Comparison of ENCODE assay signal across 21 cellular contexts in genomic region chr20:53880108-53880641, GRCh38.
A peak's percentile ranks its signal among the peaks of the same experiment; 100 is the strongest.
DNase-seq lines count a peak whose midpoint lies in the region; ATAC-seq, FAIRE-seq and TF ChIP-seq lines count a peak whose summit lies in the region.
"Had no signal": no experiment of that assay in that cellular context is flagged by ENCODE, and none has a peak within 500 bp of the region (broad histone marks: within the 10 kb centered on the region; RNA-seq: fewer than 3 reads in every experiment).

No MANE protein-coding gene starts in this region.

- POLR2A ChIA-PET in activated CD8-positive, alpha-beta T cell treated with anti-CD3 and anti-CD28 coated beads, Interleukin-2, amount 10 ng/mL, durations not matched to agents 7 days and 5 days (lab: Charles Lee), result no interaction called here
- POLR2A ChIA-PET in activated CD8-positive, alpha-beta T cell treated with anti-CD3 and anti-CD28 coated beads for 36 hours (lab: Charles Lee), result interaction anchor here (1.6 to 3.0 kb wide), 2 partner anchors 12 to 36 kb away, joined by 5 to 11 read pairs; no protein-coding TSS in a partner anchor
- POLR2A ChIA-PET in K562 (lab: Yijun Ruan, JAX), result interaction anchor here (0.6 to 1.2 kb wide), 3 partner anchors 12 to 291 kb away, joined by 3 to 8 read pairs (median 3); no protein-coding TSS in a partner anchor

- no peaks in the 10 kb centered on the region for H3K36me3 ChIP-seq in K562 (ENCODE audit: control insufficient read depth, insufficient read depth, low read length)
- no peaks in the 10 kb centered on the region for H3K36me3 ChIP-seq in osteoblast (ENCODE audit: insufficient read depth, low read length)
- H3K36me3 ChIP-seq: MG63 had no signal

- peaks cover 17% of the 10 kb centered on the region for H3K36me3 Mint-ChIP-seq in activated CD8-positive, alpha-beta T cell treated with anti-CD3 and anti-CD28 coated beads, Interleukin-2, amount 10 ng/mL, durations not matched to agents 7 days and 5 days (ENCODE audit: low read depth)
- peaks cover 6% of the 10 kb centered on the region for H3K36me3 Mint-ChIP-seq in activated CD8-positive, alpha-beta T cell treated with anti-CD3 and anti-CD28 coated beads for 36 hours (ENCODE audit: low read depth)

- peaks cover 71% of the 10 kb centered on the region for H3K4me1 Mint-ChIP-seq in activated CD8-positive, alpha-beta T cell treated with anti-CD3 and anti-CD28 coated beads, Interleukin-2, amount 10 ng/mL, durations not matched to agents 7 days and 5 days (ENCODE audit: low read depth)
- H3K4me1 Mint-ChIP-seq in activated CD8-positive, alpha-beta T cell treated with anti-CD3 and anti-CD28 coated beads for 36 hours (ENCODE audit: low read depth), result peaks cover 64% of the 10 kb centered on the region

- CTCF ChIA-PET in activated CD8-positive, alpha-beta T cell treated with anti-CD3 and anti-CD28 coated beads, Interleukin-2, amount 10 ng/mL, durations not matched to agents 7 days and 5 days (lab: Charles Lee), result interaction anchor here (0.8 to 3.2 kb wide), 8 partner anchors 10 to 129 kb away, joined by 3 to 31 read pairs (median 4); no protein-coding TSS in a partner anchor
- CTCF ChIA-PET in activated CD8-positive, alpha-beta T cell treated with anti-CD3 and anti-CD28 coated beads for 36 hours (lab: Charles Lee), result interaction anchor here (0.9 to 1.7 kb wide), 7 partner anchors 8 to 60 kb away, joined by 3 to 6 read pairs (median 3); no protein-coding TSS in a partner anchor
- CTCF ChIA-PET in K562 (lab: Yijun Ruan, JAX; ENCODE audit: low intra/inter-chr PET ratio), result no interaction called here

- H3K9ac ChIP-seq in K562 (ENCODE audit: insufficient read depth in 1 of 2, low read depth in 2 of 2, low read length in 2 of 2), result no peak overlapping the region
- H3K9ac ChIP-seq: KMS-11 had no signal

- no TSS peak for BruUV-seq in K562 (replicated peaks; lab: Mats Ljungman, UMichigan)

- WGBS in K562 (ENCODE audit: insufficient coverage, low coverage, missing lambda C conversion rate), result 56% methylated on average over 9 of the region's 9 CpGs

- H3K79me2 ChIP-seq in K562 (ENCODE audit: control insufficient read depth, insufficient read depth, low read length) (no peaks in the 10 kb centered on the region), osteoblast (ENCODE audit: insufficient read depth, low read length) (no peaks in the 10 kb centered on the region)

- H3K4me3 ChIP-seq in K562 (no peak overlapping the region), osteoblast (ENCODE audit: insufficient read depth, low read length) (no peak overlapping the region)
- H3K4me3 ChIP-seq: MG63 had no signal

- H2AFZ ChIP-seq in K562 (ENCODE audit: low read depth, low read length), result peak overlapping the region; percentile 54
- H2AFZ ChIP-seq in osteoblast (ENCODE audit: low read length), result peak overlapping the region; percentile 69

- intact Hi-C loops in activated CD8-positive, alpha-beta T cell treated with anti-CD3 and anti-CD28 coated beads for 36 hours (cut with micrococcal nuclease), result no loop called here
- intact Hi-C loops in K562 (cut with micrococcal nuclease), result no loop called here

- no peak for ATAC-seq in activated CD8-positive, alpha-beta T cell treated with anti-CD3 and anti-CD28 coated beads, Interleukin-2, amount 10 ng/mL, durations not matched to agents 7 days and 5 days
- no peak for ATAC-seq in activated CD8-positive, alpha-beta T cell treated with anti-CD3 and anti-CD28 coated beads for 36 hours
- ATAC-seq in K562 (no peak), HG03565 (IDR thresholded peaks at IDR 0.05; ENCODE audit: unreplicated experiment) (no peak)

- no peak overlapping the region for H3K27ac ChIP-seq in K562 (ENCODE audit: extremely low read depth, low read depth, low read length)
- H3K27ac ChIP-seq in osteoblast (ENCODE audit: low read depth, low read length), result no peak overlapping the region
- H3K27ac ChIP-seq: C4-2B, KMS-11 had no signal

- no peaks in the 10 kb centered on the region; a peak in 2 of 5 replicates for H3K4me1 ChIP-seq in K562 (replicated peaks in 1 of 2; ENCODE audit: control insufficient read depth in 2 of 2, insufficient read depth in 2 of 2, low read length in 2 of 2)
- peaks cover 7% of the 10 kb centered on the region for H3K4me1 ChIP-seq in osteoblast (ENCODE audit: insufficient read depth, low read length)

- no peak for TF ChIP-seq EP300 in K562 (IDR thresholded peaks at IDR 0.05; ENCODE audit: low read length)

- H3K9me3 ChIP-seq in K562 (replicated peaks; ENCODE audit: control insufficient read depth, insufficient read depth, low read depth, low read length), result no peaks in the 10 kb centered on the region
- no peaks in the 10 kb centered on the region for H3K9me3 ChIP-seq in osteoblast (ENCODE audit: low read depth, low read length)
- H3K9me3 ChIP-seq: MG63 had no signal

- H3K4me3 Mint-ChIP-seq in activated CD8-positive, alpha-beta T cell treated with anti-CD3 and anti-CD28 coated beads, Interleukin-2, amount 10 ng/mL, durations not matched to agents 7 days and 5 days, result no peak overlapping the region
- no peak overlapping the region for H3K4me3 Mint-ChIP-seq in activated CD8-positive, alpha-beta T cell treated with anti-CD3 and anti-CD28 coated beads for 36 hours

- H3K9me3 Mint-ChIP-seq in activated CD8-positive, alpha-beta T cell treated with anti-CD3 and anti-CD28 coated beads, Interleukin-2, amount 10 ng/mL, durations not matched to agents 7 days and 5 days (ENCODE audit: insufficient read depth), result peaks cover 6% of the 10 kb centered on the region
- peaks cover 7% of the 10 kb centered on the region for H3K9me3 Mint-ChIP-seq in activated CD8-positive, alpha-beta T cell treated with anti-CD3 and anti-CD28 coated beads for 36 hours

- no peak for TF ChIP-seq CTCF in activated CD8-positive, alpha-beta T cell treated with anti-CD3 and anti-CD28 coated beads for 36 hours (IDR thresholded peaks at IDR 0.05)
- TF ChIP-seq CTCF in K562 (IDR thresholded peaks at IDR 0.05 in 2 of 3, conservative IDR thresholded peaks at IDR 0.05 in 1 of 3; ENCODE audit: insufficient read depth in 2 of 3, low read depth in 1 of 3, low read length in 3 of 3), result no peak
- TF ChIP-seq CTCF in osteoblast (IDR thresholded peaks at IDR 0.05; ENCODE audit: extremely low read depth, low read depth, low read length), result no peak

- in situ Hi-C loops in K562 (cut with MboI), result no loop called here

- H3K27me3 ChIP-seq in K562 (ENCODE audit: control insufficient read depth in 2 of 2, insufficient read depth in 2 of 2, low read length in 2 of 2) (no peaks in the 10 kb centered on the region), osteoblast (ENCODE audit: insufficient read depth, low read length) (no peaks in the 10 kb centered on the region)
- H3K27me3 ChIP-seq: MG63 had no signal

- no peak for TF ChIP-seq POLR2A in K562 (conservative IDR thresholded peaks at IDR 0.05)

- no peak for TF ChIP-seq RAD21 in K562 (CRISPR knock-in tag; conservative IDR thresholded peaks at IDR 0.05 in 1 of 2, IDR thresholded peaks at IDR 0.05 in 1 of 2)

- no peak for FAIRE-seq in K562 (lab: Jason Lieb, UNC)
- FAIRE-seq: RCC 7860 had no signal

- peak overlapping the region; percentile 44 for H3K27ac Mint-ChIP-seq in activated CD8-positive, alpha-beta T cell treated with anti-CD3 and anti-CD28 coated beads, Interleukin-2, amount 10 ng/mL, durations not matched to agents 7 days and 5 days
- H3K27ac Mint-ChIP-seq in activated CD8-positive, alpha-beta T cell treated with anti-CD3 and anti-CD28 coated beads for 36 hours, result no peak overlapping the region

- DNase-seq in activated CD8-positive, alpha-beta T cell treated with anti-CD3 and anti-CD28 coated beads, Interleukin-2, amount 10 ng/mL, durations not matched to agents 7 days and 5 days, result no peak
- DNase-seq in activated CD8-positive, alpha-beta T cell treated with anti-CD3 and anti-CD28 coated beads for 36 hours, result no peak
- DNase-seq in MV-4-11 (lab: John Stamatoyannopoulos, UW), result peak; percentile 66
- no peak for DNase-seq in K562 (ENCODE audit: extremely low read depth in 1 of 4, low spot score in 3 of 4)
- no peak for DNase-seq in osteoblast (ENCODE audit: insufficient read length, low spot score, missing footprints)
- DNase-seq in SHP77 (lab: John Stamatoyannopoulos, UW), result no peak
- no peak for DNase-seq in pons (ENCODE audit: low spot score)
- DNase-seq: 8988T, COR-L47, DMS153, MG63, NCI-H1105, NCI-H187, NCI-H2171, NCI-H446 treated with DMSO at 0.1 percent for 48 hours, NCI-H748 treated with DMSO at 0.1 percent for 48 hours, SHP77 treated with DMSO at 0.1 percent for 48 hours had no signal

- H4K20me1 ChIP-seq in K562 (replicated peaks; ENCODE audit: control insufficient read depth, insufficient read depth, low read length) (no peaks in the 10 kb centered on the region), osteoblast (ENCODE audit: insufficient read depth, low read length) (no peaks in the 10 kb centered on the region)

- H3K9me1 ChIP-seq in K562 (ENCODE audit: control insufficient read depth, insufficient read depth, low read length), result no peaks in the 10 kb centered on the region

- no peaks in the 10 kb centered on the region for H3K27me3 Mint-ChIP-seq in activated CD8-positive, alpha-beta T cell treated with anti-CD3 and anti-CD28 coated beads, Interleukin-2, amount 10 ng/mL, durations not matched to agents 7 days and 5 days (ENCODE audit: low read depth)
- H3K27me3 Mint-ChIP-seq in activated CD8-positive, alpha-beta T cell treated with anti-CD3 and anti-CD28 coated beads for 36 hours, result no peaks in the 10 kb centered on the region

- H3K4me2 ChIP-seq in K562 (ENCODE audit: insufficient read depth, low read length), result no peak overlapping the region
- H3K4me2 ChIP-seq in osteoblast (ENCODE audit: insufficient read depth, low read length), result no peak overlapping the region
- H3K4me2 ChIP-seq: KMS-11 had no signal

TF ChIP-seq in K562, 482 proteins besides CTCF, POLR2A, EP300 and RAD21 (continues in another document):
- TF ChIP-seq ZSCAN32 (CRISPR knock-in tag; IDR thresholded peaks at IDR 0.05) (no peak), HDGF (IDR thresholded peaks at IDR 0.05) (no peak), PTTG1 (tag; IDR thresholded peaks at IDR 0.05; ENCODE audit: low read depth) (no peak), CC2D1A (IDR thresholded peaks at IDR 0.05) (no peak), ZKSCAN1 (IDR thresholded peaks at IDR 0.05; ENCODE audit: low read depth, low read length) (peak; percentile 80; the same call in 1 of the 2 replicates)
